Comparison of ENCODE assay signal across 15 cellular contexts in genomic region chrX:151789179-151789800, GRCh38. TPM values are rescaled to one million over a fixed set of nuclear protein-coding genes. Genes with fewer than 3 reads are reported as not detected.
DNase-seq lines count a peak whose midpoint lies in the region; ATAC-seq and TF ChIP-seq lines count a peak whose summit lies in the region.
"Had no signal": no experiment of that assay in that cellular context is flagged by ENCODE, and none has a peak within 500 bp of the region (broad histone marks: within the 10 kb centered on the region; RNA-seq: fewer than 3 reads in every experiment).

No MANE protein-coding gene starts in this region.

- H3K27ac ChIP-seq in SJSA1 = no peak overlapping the region
- H3K27ac ChIP-seq: esophagus muscularis mucosa had no signal

- H3K9me3 ChIP-seq in SJSA1 (replicated peaks) = no peaks in the 10 kb centered on the region
- H3K9me3 ChIP-seq: esophagus muscularis mucosa had no signal

- H3K36me3 ChIP-seq in SJSA1 = no peaks in the 10 kb centered on the region
- H3K36me3 ChIP-seq: esophagus muscularis mucosa had no signal

- peaks cover 3% of the 10 kb centered on the region for H3K4me1 ChIP-seq in SJSA1 (replicated peaks)
- H3K4me1 ChIP-seq: esophagus muscularis mucosa had no signal

- H3K27me3 ChIP-seq in SJSA1 (replicated peaks) = no peaks in the 10 kb centered on the region
- H3K27me3 ChIP-seq: esophagus muscularis mucosa had no signal

- H3K4me3 ChIP-seq in SJSA1 = no peak overlapping the region
- H3K4me3 ChIP-seq: esophagus muscularis mucosa had no signal

- peak; percentile 87 for DNase-seq in EH (ENCODE audit: low read depth)
- DNase-seq in SJSA1 (ENCODE audit: low read depth in 1 of 2, low spot score in 2 of 2) = peak; percentile 17 to 58
- peak; percentile 80 for DNase-seq in fibroblast of peridontal ligament (ENCODE audit: extremely low read depth)
- DNase-seq in sciatic nerve (ENCODE audit: low spot score) = peak; percentile 68
- DNase-seq in GM10266 (ENCODE audit: extremely low spot score) = no peak
- no peak for DNase-seq in CD1c-positive myeloid dendritic cell (ENCODE audit: extremely low spot score)
- DNase-seq in stimulated activated CD4-positive, alpha-beta T cell treated with anti-CD3 and anti-CD28 coated beads, Interleukin-12 subunit alpha, Interleukin-12 subunit beta, amount 100 ng/mL, for 4 hours = no peak
- DNase-seq: H7, midbrain, NCI-H2171, SHP77 treated with DMSO at 0.1 percent for 48 hours had no signal

- ATAC-seq in sciatic nerve = peak; percentile 97
- no peak for ATAC-seq in GM19452 (IDR thresholded peaks at IDR 0.05; ENCODE audit: unreplicated experiment)
- ATAC-seq: activated naive CD4-positive, alpha-beta T cell treated with anti-CD3 and anti-CD28 coated beads, Interleukin-2, amount 50 U/mL, for 72 hours had no signal

- intact Hi-C loops in sciatic nerve (cut with DNase I) = no loop called here

- no peak for TF ChIP-seq CTCF in GM10266 (IDR thresholded peaks at IDR 0.05; ENCODE audit: control insufficient read depth, insufficient read depth, low read depth, missing control alignments)

RNA-seq across cellular contexts. Expression of gene CNGA2, which starts 54.7 kb away (rescaled TPM):
- total RNA-seq in SJSA1 (2014; rRNA removed; shearing (Covaris generic)) = not detected in 2 replicates
- not detected for total RNA-seq in sciatic nerve
- total RNA-seq: activated naive CD4-positive, alpha-beta T cell treated with anti-CD3 and anti-CD28 coated beads, Interleukin-2, amount 50 U/mL, for 72 hours; esophagus muscularis mucosa; H7; subcutaneous adipose tissue had no signal

Comparison
In these comparisons a context has a peak if more than half of its experiments do, and no peak if none do; other contexts are left out.
1. DNase-seq: peak in EH (single experiment), SJSA1 (2 of 2), fibroblast of peridontal ligament (single experiment) and sciatic nerve (single experiment); none in GM10266 (single experiment), CD1c-positive myeloid dendritic cell (single experiment) and stimulated activated CD4-positive, alpha-beta T cell treated with anti-CD3 and anti-CD28 coated beads, Interleukin-12 subunit alpha, Interleukin-12 subunit beta, amount 100 ng/mL, for 4 hours (single experiment).